ENCODE assay signal across 12 cellular contexts in the genomic region with DNA sequence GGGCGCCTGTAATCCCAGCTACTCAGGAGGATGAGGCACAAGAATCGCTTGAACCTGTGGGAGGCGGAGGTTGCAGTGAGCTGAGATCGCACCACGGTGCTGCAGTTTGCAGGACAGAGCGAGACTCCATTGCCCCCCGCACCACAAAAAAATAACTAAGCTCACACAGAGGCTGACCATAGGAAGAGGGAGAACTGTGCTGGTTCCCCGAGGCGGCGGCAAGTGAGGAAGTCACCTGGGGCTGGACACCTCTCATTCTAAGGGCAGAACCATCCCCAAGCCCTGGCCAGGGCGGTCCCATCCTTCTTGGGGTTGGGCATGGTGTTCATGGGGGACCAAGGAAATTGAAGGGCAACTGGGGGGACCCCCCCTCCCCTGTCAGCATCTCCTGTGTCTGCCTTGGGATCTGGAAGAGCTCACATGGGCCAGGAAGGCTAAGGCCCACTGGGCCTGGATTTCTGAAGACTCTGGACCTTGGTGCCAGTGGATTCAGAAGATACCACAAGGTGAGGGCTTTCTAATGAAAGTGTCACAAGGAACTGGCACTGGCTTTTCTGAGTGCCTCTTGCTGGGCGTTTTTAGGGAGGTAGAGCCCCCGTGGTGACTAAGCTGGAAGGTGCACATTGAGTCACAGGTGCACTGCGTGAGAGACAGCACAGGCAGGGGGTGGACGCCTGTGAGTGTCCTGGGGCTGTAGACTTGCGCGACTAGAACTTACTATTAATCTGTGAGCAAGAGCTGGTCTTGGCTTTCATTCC. TPM values are rescaled to one million over a fixed set of nuclear protein-coding genes. Genes with fewer than 3 reads are reported as not detected.
A peak's percentile ranks its signal among the peaks of the same experiment; 100 is the strongest.
DNase-seq lines count a peak whose midpoint lies in the region; ATAC-seq and TF ChIP-seq lines count a peak whose summit lies in the region.
"Had no signal": no experiment of that assay in that cellular context is flagged by ENCODE, and none has a peak within 500 bp of the region (broad histone marks: within the 10 kb centered on the region; RNA-seq: fewer than 3 reads in every experiment).

No MANE protein-coding gene starts in this region.

- H3K9me3 ChIP-seq in CD4-positive, alpha-beta memory T cell (ENCODE audit: control insufficient read depth in 1 of 2, low read length in 2 of 2), result no peaks in the 10 kb centered on the region
- H3K9me3 ChIP-seq in PC-3 (ENCODE audit: low read length), result no peaks in the 10 kb centered on the region

- peak overlapping the region in 1 of 2 donors; percentile 13 for H3K4me3 ChIP-seq in CD4-positive, alpha-beta memory T cell (ENCODE audit: low read length in 2 of 2)
- no peak overlapping the region for H3K4me3 ChIP-seq in PC-3 (ENCODE audit: low read length)

- H3K27me3 Mint-ChIP-seq in CD4-positive, alpha-beta memory T cell, result peaks cover 0 to 1% of the 10 kb centered on the region in 2 donors
- no peaks in the 10 kb centered on the region for H3K27me3 Mint-ChIP-seq in activated T-cell treated with anti-CD3 and anti-CD28 coated beads, Interleukin-2, amount 50 U/mL, for 24 hours

- CTCF ChIA-PET in CD4-positive, alpha-beta memory T cell (lab: Charles Lee; ENCODE audit: partially characterized antibody), result interaction anchor here (1.1 to 3.5 kb wide), 5 partner anchors 11 to 994 kb away, joined by 3 to 34 read pairs (median 4); a partner anchor contains a TSS
- CTCF ChIA-PET in PC-3 (lab: Charles Lee), result no interaction called here

- no peak overlapping the region for H3K27ac ChIP-seq in CD4-positive, alpha-beta memory T cell (ENCODE audit: low read depth, low read length)
- H3K27ac ChIP-seq in PC-3 (ENCODE audit: low read length), result peak overlapping the region; percentile 45; the same call in 1 of the 2 replicates

- no peaks in the 10 kb centered on the region for H3K79me2 ChIP-seq in PC-3 (ENCODE audit: low read length)

- peaks cover 6% of the 10 kb centered on the region for H3K36me3 ChIP-seq in CD4-positive, alpha-beta memory T cell (ENCODE audit: insufficient read depth, low read length)
- H3K36me3 ChIP-seq in PC-3 (ENCODE audit: low read depth, low read length), result no peaks in the 10 kb centered on the region

- H4K20me1 ChIP-seq in PC-3 (ENCODE audit: low read length), result no peaks in the 10 kb centered on the region

- no peaks in the 10 kb centered on the region for H3K27me3 ChIP-seq in CD4-positive, alpha-beta memory T cell (ENCODE audit: insufficient read depth, low read length)
- H3K27me3 ChIP-seq in PC-3 (ENCODE audit: low read length), result peaks cover 67% of the 10 kb centered on the region

- peak overlapping the region in 7 of 8 donors; percentile 69 to 90 (median 78) for H3K4me3 Mint-ChIP-seq in CD4-positive, alpha-beta memory T cell
- H3K4me3 Mint-ChIP-seq in activated T-cell treated with anti-CD3 and anti-CD28 coated beads, Interleukin-2, amount 50 U/mL, for 24 hours, result peak overlapping the region; percentile 79

- H3K9me2 ChIP-seq in PC-3 (replicated peaks; ENCODE audit: low read length), result no peaks in the 10 kb centered on the region

- no peak overlapping the region for H2AFZ ChIP-seq in PC-3 (ENCODE audit: low read length)

- peaks cover 39 to 40% of the 10 kb centered on the region in 2 donors for H3K36me3 Mint-ChIP-seq in CD4-positive, alpha-beta memory T cell
- peaks cover 99% of the 10 kb centered on the region for H3K36me3 Mint-ChIP-seq in activated T-cell treated with anti-CD3 and anti-CD28 coated beads, Interleukin-2, amount 50 U/mL, for 24 hours (ENCODE audit: low read depth)

- TF ChIP-seq CTCF in PC-3 (conservative IDR thresholded peaks at IDR 0.05; ENCODE audit: low read depth, low read length), result no peak

- POLR2A ChIA-PET in CD4-positive, alpha-beta memory T cell (lab: Charles Lee; ENCODE audit: partially characterized antibody), result interaction anchor here (1.3 to 3.5 kb wide), 4 partner anchors 11 to 210 kb away, joined by 3 to 60 read pairs (median 4); a partner anchor contains a TSS
- POLR2A ChIA-PET in PC-3 (lab: Charles Lee; ENCODE audit: unreplicated experiment), result no interaction called here

- intact Hi-C loops in CD4-positive, alpha-beta memory T cell (cut with micrococcal nuclease), result loop anchor here (5.0 kb wide), 1 partner anchor 89 kb away; no protein-coding TSS in a partner anchor
- intact Hi-C loops in PC-3 (cut with micrococcal nuclease), result no loop called here

- no peaks in the 10 kb centered on the region for H3F3A ChIP-seq in PC-3 (ENCODE audit: low read length, unreplicated experiment)

- peaks cover 24 to 45% (median 41%) of the 10 kb centered on the region in 4 donors for H3K4me1 Mint-ChIP-seq in CD4-positive, alpha-beta memory T cell
- H3K4me1 Mint-ChIP-seq in activated T-cell treated with anti-CD3 and anti-CD28 coated beads, Interleukin-2, amount 50 U/mL, for 24 hours (ENCODE audit: low read depth), result peaks cover 95% of the 10 kb centered on the region

- H3K9ac ChIP-seq in PC-3 (ENCODE audit: low read length), result no peak overlapping the region

- ATAC-seq in PC-3, result peak; percentile 70
- ATAC-seq: right cardiac atrium had no signal

- H3K27ac Mint-ChIP-seq in CD4-positive, alpha-beta memory T cell, result peak overlapping the region in 4 of 7 donors; percentile 63 to 89 (median 76)
- H3K27ac Mint-ChIP-seq in activated T-cell treated with anti-CD3 and anti-CD28 coated beads, Interleukin-2, amount 50 U/mL, for 24 hours, result peak overlapping the region; percentile 97

- H3K4me1 ChIP-seq in CD4-positive, alpha-beta memory T cell (ENCODE audit: insufficient read depth, low read length), result peaks cover 45% of the 10 kb centered on the region
- peaks cover 14% of the 10 kb centered on the region for H3K4me1 ChIP-seq in PC-3 (ENCODE audit: insufficient read depth, low read length)

- H3K4me2 ChIP-seq in PC-3 (ENCODE audit: low read length), result peak overlapping the region; percentile 73; the same call in 1 of the 2 replicates

- BruUV-seq in PC-3 (replicated peaks; lab: Mats Ljungman, UMichigan), result no TSS peak

- no peak for DNase-seq in CD4-positive, alpha-beta memory T cell
- DNase-seq in PC-3 (peak; percentile 82), mucosa of gallbladder (ENCODE audit: low spot score) (no peak), anterior cingulate cortex (lab: John Stamatoyannopoulos, UW) (no peak), NCI-H748 treated with DMSO at 0.1 percent for 48 hours (lab: John Stamatoyannopoulos, UW) (no peak), T1000 (lab: John Stamatoyannopoulos, UW) (no peak)
- peak; percentile 77 for DNase-seq in activated T-cell treated with anti-CD3 and anti-CD28 coated beads, Interleukin-2, amount 50 U/mL, for 24 hours
- peak; percentile 56 for DNase-seq in stimulated activated CD4-positive, alpha-beta T cell treated with anti-CD3 and anti-CD28 coated beads, Interleukin-12 subunit alpha, Interleukin-12 subunit beta, amount 100 ng/mL, for 4 hours
- DNase-seq: amygdala, NCI-H526, right cardiac atrium had no signal

- peaks cover 0 to 9% (median 0%) of the 10 kb centered on the region in 8 donors for H3K9me3 Mint-ChIP-seq in CD4-positive, alpha-beta memory T cell
- H3K9me3 Mint-ChIP-seq in activated T-cell treated with anti-CD3 and anti-CD28 coated beads, Interleukin-2, amount 50 U/mL, for 24 hours, result no peaks in the 10 kb centered on the region

RNA-seq across cellular contexts. Expression of a gene that starts 11.5 kb away (rescaled TPM):
- total RNA-seq in CD4-positive, alpha-beta memory T cell, result 1 to 10 TPM; 8.5 to 8.6 TPM
- 1 to 10 TPM; 2.7 to 5.7 TPM for polyA plus RNA-seq in CD4-positive, alpha-beta memory T cell
- total RNA-seq in PC-3 (2014; rRNA removed) (0.15 TPM in 1 of 2 replicates, not detected in the other), mucosa of gallbladder (2.9 TPM)
- total RNA-seq: G401 had no signal

Comparison
In these comparisons a context has a peak if more than half of its experiments do, and no peak if none do; other contexts are left out.
1. DNase-seq: peak in PC-3 (single experiment), activated T-cell treated with anti-CD3 and anti-CD28 coated beads, Interleukin-2, amount 50 U/mL, for 24 hours (single experiment) and stimulated activated CD4-positive, alpha-beta T cell treated with anti-CD3 and anti-CD28 coated beads, Interleukin-12 subunit alpha, Interleukin-12 subunit beta, amount 100 ng/mL, for 4 hours (single experiment); none in CD4-positive, alpha-beta memory T cell (0 of 5), mucosa of gallbladder (single experiment), anterior cingulate cortex (0 of 58), NCI-H748 treated with DMSO at 0.1 percent for 48 hours (single experiment) and T1000 (single experiment).